ENCODE assay signal across 8 cellular contexts in the genomic region with DNA sequence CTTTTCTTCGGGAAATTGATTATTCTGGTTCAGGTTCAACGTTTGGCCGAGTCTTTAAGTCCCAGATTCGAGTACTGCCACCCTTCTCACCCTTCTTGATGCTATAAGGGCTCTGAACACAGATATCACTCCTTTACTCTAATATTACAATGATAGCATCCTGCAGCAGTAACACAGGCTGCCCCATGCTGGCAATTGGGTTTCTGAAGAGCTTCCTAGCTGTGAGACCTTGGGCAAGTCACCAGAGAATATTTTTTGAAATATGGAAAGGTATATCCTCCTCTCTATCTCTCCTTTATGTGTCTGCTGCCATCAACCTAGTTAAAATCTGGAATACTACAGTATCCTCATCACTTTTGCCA. TPM values are rescaled to one million over a fixed set of nuclear protein-coding genes. Genes with fewer than 3 reads are reported as not detected.
A peak's percentile ranks its signal among the peaks of the same experiment; 100 is the strongest.
DNase-seq lines count a peak whose midpoint lies in the region; ATAC-seq and TF ChIP-seq lines count a peak whose summit lies in the region.

No MANE protein-coding gene starts in this region.

- ATAC-seq in GM21576 (IDR thresholded peaks at IDR 0.05; ENCODE audit: unreplicated experiment) (peak; percentile 17), thoracic aorta (ENCODE audit: insufficient number of reproducible peaks, low FRiP score, low read depth) (no peak)

- H3K4me2 ChIP-seq in DOHH2 (ENCODE audit: low read length): peak overlapping the region; percentile 60
- peak overlapping the region; percentile 47 for H3K4me2 ChIP-seq in MM.1S (ENCODE audit: low read depth, low read length)

- H4K20me1 ChIP-seq in DOHH2 (ENCODE audit: control insufficient read depth, insufficient read depth, low read depth, low read length): no peaks in the 10 kb centered on the region
- no peaks in the 10 kb centered on the region for H4K20me1 ChIP-seq in MM.1S (ENCODE audit: insufficient read depth, low read length)

- no peaks in the 10 kb centered on the region for H3F3A ChIP-seq in DOHH2 (ENCODE audit: control insufficient read depth, insufficient read depth)
- H3F3A ChIP-seq in MM.1S (ENCODE audit: insufficient read depth, low read length): no peaks in the 10 kb centered on the region

- no peaks in the 10 kb centered on the region for H3K27me3 ChIP-seq in DOHH2 (ENCODE audit: control insufficient read depth, low read length)
- H3K27me3 ChIP-seq in MM.1S (replicated peaks; ENCODE audit: insufficient read depth, low read length): no peaks in the 10 kb centered on the region
- H3K27me3 ChIP-seq in iPS DF 6.9 (ENCODE audit: control insufficient read depth, insufficient read depth, low read length): no peaks in the 10 kb centered on the region
- H3K27me3 ChIP-seq in thoracic aorta (replicated peaks; ENCODE audit: insufficient read depth): no peaks in the 10 kb centered on the region

- no peak for TF ChIP-seq CTCF in DOHH2 (IDR thresholded peaks at IDR 0.05; ENCODE audit: low read depth, low read length, poor library complexity, severe bottlenecking)
- no peak for TF ChIP-seq CTCF in MM.1S (IDR thresholded peaks at IDR 0.05; ENCODE audit: low read length)
- no peak for TF ChIP-seq CTCF in thoracic aorta (IDR thresholded peaks at IDR 0.05)

- H3K27ac ChIP-seq in DOHH2 (ENCODE audit: low read depth, low read length): no peak overlapping the region
- H3K27ac ChIP-seq in MM.1S (ENCODE audit: low read length): no peak overlapping the region
- H3K27ac ChIP-seq in iPS DF 6.9 (ENCODE audit: low read length): no peak overlapping the region
- H3K27ac ChIP-seq in thoracic aorta: peak overlapping the region; percentile 19 to 34

- H3K4me3 ChIP-seq in DOHH2 (ENCODE audit: low read length): peak overlapping the region; percentile 71
- H3K4me3 ChIP-seq in MM.1S (ENCODE audit: low read length): peak overlapping the region; percentile 68
- peak overlapping the region; percentile 13; the same call in 1 of the 2 replicates for H3K4me3 ChIP-seq in iPS DF 6.9 (ENCODE audit: low read length)
- peak overlapping the region; percentile 79 for H3K4me3 ChIP-seq in thoracic aorta

- H3K9me3 ChIP-seq in DOHH2 (ENCODE audit: control insufficient read depth, insufficient read depth, low read length) (no peaks in the 10 kb centered on the region), MM.1S (replicated peaks; ENCODE audit: insufficient read depth, low read length) (no peaks in the 10 kb centered on the region), iPS DF 6.9 (ENCODE audit: control insufficient read depth, insufficient read depth, low read length) (no peaks in the 10 kb centered on the region), thoracic aorta (no peaks in the 10 kb centered on the region)

- H3K36me3 ChIP-seq in DOHH2 (ENCODE audit: control insufficient read depth, low read length) (no peaks in the 10 kb centered on the region), MM.1S (replicated peaks; ENCODE audit: insufficient read depth, low read length) (no peaks in the 10 kb centered on the region), iPS DF 6.9 (ENCODE audit: control insufficient read depth, insufficient read depth, low read length) (no peaks in the 10 kb centered on the region), thoracic aorta (no peaks in the 10 kb centered on the region)

- H3K79me2 ChIP-seq in DOHH2 (ENCODE audit: control insufficient read depth, low read length) (no peaks in the 10 kb centered on the region), MM.1S (ENCODE audit: low read length) (no peaks in the 10 kb centered on the region)

- no peak for DNase-seq in MM.1S
- no peak for DNase-seq in iPS DF 6.9 (ENCODE audit: low read depth, low spot score)
- no peak for DNase-seq in thoracic aorta (ENCODE audit: low spot score)
- no peak for DNase-seq in NCI-H2227 (lab: John Stamatoyannopoulos, UW; ENCODE audit: unreplicated experiment)
- no peak for DNase-seq in NCI-H446 treated with DMSO at 0.1 percent for 48 hours (lab: John Stamatoyannopoulos, UW)
- no peak for DNase-seq in Ammon's horn (ENCODE audit: low spot score)

- H3K9me2 ChIP-seq in DOHH2 (replicated peaks; ENCODE audit: control insufficient read depth, low read length) (no peaks in the 10 kb centered on the region), MM.1S (replicated peaks; ENCODE audit: insufficient read depth, low read length) (no peaks in the 10 kb centered on the region)

- peak overlapping the region; percentile 61 for H2AFZ ChIP-seq in MM.1S (ENCODE audit: low read length)

- WGBS in iPS DF 6.9 (ENCODE audit: insufficient coverage, insufficient read length): no CpG with 5 or more reads among the region's 4 CpGs

- H3K9ac ChIP-seq in MM.1S (ENCODE audit: low read length): peak overlapping the region; percentile 4; the same call in 1 of the 2 replicates

- H3K4me1 ChIP-seq in DOHH2 (ENCODE audit: control insufficient read depth, low read length) (peaks cover 10% of the 10 kb centered on the region), MM.1S (ENCODE audit: low read length) (no peaks in the 10 kb centered on the region), iPS DF 6.9 (ENCODE audit: control insufficient read depth, insufficient read depth, low read length) (no peaks in the 10 kb centered on the region), thoracic aorta (ENCODE audit: control insufficient read depth in 1 of 2, low read depth in 2 of 2) (peaks cover 0 to 4% of the 10 kb centered on the region in 2 donors)

RNA-seq across cellular contexts. Expression of gene MTMR8, which starts 0.3 kb away (rescaled TPM):
- total RNA-seq in thoracic aorta: 10 to 100 TPM in 1 of 2 donors, 1 to 10 TPM in 1; 3.5 to 12.1 TPM

Comparison
In these comparisons a context has a peak if more than half of its experiments do, and no peak if none do; other contexts are left out.
1. H3K27ac ChIP-seq: peak in thoracic aorta (2 of 2); none in DOHH2 (single experiment), MM.1S (single experiment) and iPS DF 6.9 (single experiment).
2. H3K4me3 ChIP-seq: peak in every context shown above with its lines; median percentile 79 in thoracic aorta; 71 in DOHH2; 68 in MM.1S; 13 in iPS DF 6.9.